Comparison of ENCODE assay signal across 22 cellular contexts in the genomic region with DNA sequence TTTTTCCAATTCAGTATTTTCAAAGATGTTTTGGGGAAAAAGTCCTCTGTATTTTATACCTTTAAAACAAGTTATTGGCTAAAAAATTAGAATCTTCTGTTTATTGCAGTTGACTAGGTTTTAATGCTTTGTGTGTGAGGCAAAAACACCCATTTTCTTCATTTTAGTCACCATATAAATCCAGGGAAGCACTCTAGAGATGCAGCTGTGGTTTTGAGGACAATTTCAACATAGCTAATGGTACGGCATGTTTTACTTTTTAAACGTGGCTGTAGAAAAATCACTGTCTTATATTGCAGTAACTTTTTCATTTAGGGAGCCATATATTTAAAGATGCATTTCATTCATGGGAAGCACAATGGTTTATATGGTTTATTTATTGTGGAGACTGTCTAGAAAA.
"Had no signal": no experiment of that assay in that cellular context is flagged by ENCODE, and none has a peak within 500 bp of the region (broad histone marks: within the 10 kb centered on the region; RNA-seq: fewer than 3 reads in every experiment).

No MANE protein-coding gene starts in this region.

- DNase-seq: activated CD4-positive, alpha-beta T cell treated with anti-CD3 and anti-CD28 coated beads for 1 hour; activated CD4-positive, alpha-beta T cell treated with anti-CD3 and anti-CD28 coated beads for 4 hours; activated CD4-positive, alpha-beta T cell treated with anti-CD3 and anti-CD28 coated beads, Interleukin-2, amount 50 U/mL, for 1 hour; activated CD4-positive, alpha-beta T cell treated with anti-CD3 and anti-CD28 coated beads, Interleukin-2, amount 50 U/mL, for 48 hours; activated CD8-positive, alpha-beta memory T cell treated with anti-CD3 and anti-CD28 coated beads for 24 hours; activated CD8-positive, alpha-beta T cell treated with anti-CD3 and anti-CD28 coated beads for 36 hours; activated effector memory CD4-positive, alpha-beta T cell treated with Interleukin-2 at 50 U/mL for 16 hours; activated naive CD4-positive, alpha-beta T cell treated with anti-CD3 and anti-CD28 coated beads for 36 hours; activated naive CD8-positive, alpha-beta T cell treated with anti-CD3 and anti-CD28 coated beads for 36 hours; activated naive CD8-positive, alpha-beta T cell treated with anti-CD3 and anti-CD28 coated beads, Interleukin-2, amount 50 U/mL, for 24 hours; activated T-cell treated with anti-CD3 and anti-CD28 coated beads, Interleukin-2, amount 50 U/mL, for 4 hours; amniotic stem cell; anterior cingulate cortex; brain microvascular endothelial cell; dorsolateral prefrontal cortex; effector memory CD4-positive, alpha-beta T cell; endodermal cell; foreskin melanocyte; heart left ventricle; T-helper 2 cell had no signal

- H3K4me3 ChIP-seq: coronary artery, dorsolateral prefrontal cortex, gastroesophageal sphincter, heart left ventricle had no signal
